Comparison of ENCODE assay signal across 8 cellular contexts in the genomic region with DNA sequence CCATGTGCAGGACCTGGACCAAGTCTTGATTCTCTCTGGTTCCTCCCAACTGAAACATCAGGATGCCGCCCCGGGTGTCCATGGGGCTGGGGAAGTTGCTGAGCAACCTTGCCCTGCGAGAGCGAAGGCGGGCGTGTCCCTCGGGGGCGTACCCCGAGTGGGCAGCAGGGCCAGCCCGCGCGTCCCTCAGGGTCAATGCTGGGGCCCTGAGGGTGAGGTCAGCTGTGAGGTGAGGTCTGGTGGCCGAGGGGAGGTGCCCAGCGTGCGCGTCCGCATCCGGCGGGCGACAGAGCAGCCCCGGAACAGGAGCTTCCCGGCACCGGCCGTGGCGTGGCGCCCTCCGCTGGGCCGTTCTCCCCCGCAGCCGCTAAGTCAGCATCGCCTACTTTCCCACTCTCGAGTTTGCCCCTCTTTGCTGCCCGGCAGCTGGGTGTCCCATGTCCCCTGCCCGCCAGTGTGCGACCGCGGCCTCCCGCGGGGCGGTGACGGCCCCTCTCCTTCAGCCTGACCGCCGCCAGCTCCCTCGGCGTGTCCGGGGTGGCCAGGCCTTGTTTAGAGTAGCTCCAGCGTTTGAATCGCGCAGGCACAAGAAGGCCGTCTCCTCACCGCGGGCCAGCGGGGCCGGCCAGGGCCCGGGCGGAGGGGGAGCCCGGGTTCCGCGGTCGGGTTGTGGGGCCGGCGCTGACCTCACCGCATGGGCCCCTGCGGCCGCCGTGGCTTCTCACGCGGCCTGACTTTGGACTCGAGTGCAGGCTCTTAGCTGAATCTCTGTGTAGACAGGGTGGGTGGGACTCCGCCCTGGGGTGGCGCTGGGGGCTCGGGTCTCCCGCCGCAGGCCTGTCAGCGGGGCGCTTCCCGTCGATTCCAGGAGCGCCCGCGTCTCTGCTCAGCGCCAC. TPM values are rescaled to one million over a fixed set of nuclear protein-coding genes. Genes with fewer than 3 reads are reported as not detected.
DNase-seq lines count a peak whose midpoint lies in the region; ATAC-seq and TF ChIP-seq lines count a peak whose summit lies in the region.

No MANE protein-coding gene starts in this region.

- H3K9ac ChIP-seq in NT2/D1 (ENCODE audit: insufficient read length, low read depth) = peak overlapping the region; percentile 74

- no peak overlapping the region for H3K27ac Mint-ChIP-seq in nephron progenitor cell

- H3K4me1 ChIP-seq in NT2/D1 (ENCODE audit: insufficient read depth, insufficient read length) (no peaks in the 10 kb centered on the region), vagina (peaks cover 9% of the 10 kb centered on the region)

- H3K27me3 Mint-ChIP-seq in nephron progenitor cell (ENCODE audit: low read depth, poor library complexity) = peaks cover 30% of the 10 kb centered on the region

- peak overlapping the region; percentile 51 for H3K4me3 ChIP-seq in NT2/D1 (ENCODE audit: insufficient read length, low read depth)
- H3K4me3 ChIP-seq in vagina = peak overlapping the region; percentile 48 to 82

- TF ChIP-seq CTCF in GM12874 (IDR thresholded peaks at IDR 0.05; ENCODE audit: insufficient read depth, low read depth, low read length) (peak; percentile 76), nephron progenitor cell (IDR thresholded peaks at IDR 0.05) (peak; percentile 9), vagina (IDR thresholded peaks at IDR 0.05) (peak in 1 of 3 experiments; percentile 13)

- H3K27me3 ChIP-seq in NT2/D1 (ENCODE audit: insufficient read depth, insufficient read length) = peaks cover 17% of the 10 kb centered on the region
- H3K27me3 ChIP-seq in vagina = no peaks in the 10 kb centered on the region

- H3K9me3 ChIP-seq in NT2/D1 (ENCODE audit: insufficient read depth, low read length) (no peaks in the 10 kb centered on the region), vagina (no peaks in the 10 kb centered on the region)

- H3K4me3 Mint-ChIP-seq in nephron progenitor cell = peak overlapping the region; percentile 67

- H3K36me3 Mint-ChIP-seq in nephron progenitor cell (ENCODE audit: low read depth) = no peaks in the 10 kb centered on the region

- ATAC-seq in HG02678 (IDR thresholded peaks at IDR 0.05; ENCODE audit: unreplicated experiment) = peak; percentile 79

- no peaks in the 10 kb centered on the region for H3K4me1 Mint-ChIP-seq in nephron progenitor cell

- peak overlapping the region; percentile 66 for H3K27ac ChIP-seq in vagina

- no peak for TF ChIP-seq POLR2A in vagina (IDR thresholded peaks at IDR 0.05)

- DNase-seq in NT2/D1 (ENCODE audit: low read depth, low spot score) = no peak
- DNase-seq in activated gamma-delta T cell treated with Interleukin-2 at 50 U/mL for 16 hours = peak; percentile 27
- peak; percentile 21 for DNase-seq in germinal center (ENCODE audit: low spot score)
- peak; percentile 68 for DNase-seq in nephron progenitor cell
- DNase-seq in vagina (ENCODE audit: extremely low spot score in 2 of 2) = no peak
- no peak for DNase-seq in SHP77 (lab: John Stamatoyannopoulos, UW)

- no peaks in the 10 kb centered on the region for H3K9me3 Mint-ChIP-seq in nephron progenitor cell

- H3K36me3 ChIP-seq in NT2/D1 (ENCODE audit: insufficient read depth, insufficient read length, low read length) (no peaks in the 10 kb centered on the region), vagina (no peaks in the 10 kb centered on the region)

- intact Hi-C loops in vagina (cut with DNase I) = no loop called here

RNA-seq across cellular contexts. Expression of a gene that starts 33.0 kb away (rescaled TPM):
- total RNA-seq in vagina = not detected

Comparison
In these comparisons a context has a peak if more than half of its experiments do, and no peak if none do; other contexts are left out.
1. DNase-seq: peak in activated gamma-delta T cell treated with Interleukin-2 at 50 U/mL for 16 hours (single experiment), germinal center (single experiment) and nephron progenitor cell (single experiment); none in NT2/D1 (single experiment), vagina (0 of 2) and SHP77 (0 of 2).